ENCODE assay signal across 8 cellular contexts in genomic region chr20:34876161-34877001, GRCh38. TPM values are rescaled to one million over a fixed set of nuclear protein-coding genes. Genes with fewer than 3 reads are reported as not detected.
A peak's percentile ranks its signal among the peaks of the same experiment; 100 is the strongest.
DNase-seq lines count a peak whose midpoint lies in the region; ATAC-seq and TF ChIP-seq lines count a peak whose summit lies in the region.

TSS of gene ACSS2 (plus strand) at chr20:34876612. CDS start at chr20:34876646, 34 bp downstream.

- H3K4me3 Mint-ChIP-seq in activated naive CD4-positive, alpha-beta T cell treated with anti-CD3 and anti-CD28 coated beads, Interleukin-2, amount 50 U/mL, for 24 hours: peak within 1 kb of the TSS; percentile 88

- peaks cover 5% of the 10 kb centered on the region for H3K4me1 ChIP-seq in HEK293 (ENCODE audit: control insufficient read depth, insufficient read depth, low read length)

- H3K27ac Mint-ChIP-seq in activated naive CD4-positive, alpha-beta T cell treated with anti-CD3 and anti-CD28 coated beads, Interleukin-2, amount 50 U/mL, for 24 hours: peak within 1 kb of the TSS; percentile 68

- ATAC-seq in SK-N-SH treated with all-trans-retinoic acid at 6 μM for 48 hours: peak; percentile 80

- H3K9me3 Mint-ChIP-seq in activated naive CD4-positive, alpha-beta T cell treated with anti-CD3 and anti-CD28 coated beads, Interleukin-2, amount 50 U/mL, for 24 hours: no peaks in the 10 kb centered on the region

- no peaks in the 10 kb centered on the region for H3K36me3 Mint-ChIP-seq in activated naive CD4-positive, alpha-beta T cell treated with anti-CD3 and anti-CD28 coated beads, Interleukin-2, amount 50 U/mL, for 24 hours

- H3K36me3 ChIP-seq in HEK293 (ENCODE audit: control insufficient read depth in 2 of 2, insufficient read depth in 1 of 2, low read length in 2 of 2): no peaks in the 10 kb centered on the region

- DNase-seq in G401 (ENCODE audit: low spot score) (peak; percentile 97), NB4 (ENCODE audit: low read depth) (peak; percentile 98), globus pallidus (ENCODE audit: low spot score) (peak; percentile 97), nucleus accumbens (lab: John Stamatoyannopoulos, UW) (peak; percentile 79 to 100 (median 97)), superior temporal gyrus (ENCODE audit: extremely low spot score) (peak; percentile 88)

- CTCF ChIA-PET in HEK293 (lab: Yijun Ruan, JAX): interaction anchor here (0.6 to 4.4 kb wide), 9 partner anchors 10 to 220 kb away, joined by 3 to 40 read pairs (median 4); partner anchors contain the start of genes GSS and MYH7B

- peak within 1 kb of the TSS; percentile 29; the same call in 1 of the 2 replicates for H3K27ac ChIP-seq in HEK293 (ENCODE audit: extremely low read depth, low read depth, low read length)

- H3K27me3 Mint-ChIP-seq in activated naive CD4-positive, alpha-beta T cell treated with anti-CD3 and anti-CD28 coated beads, Interleukin-2, amount 50 U/mL, for 24 hours: no peaks in the 10 kb centered on the region

- POLR2A ChIA-PET in HEK293 (lab: Yijun Ruan, JAX): interaction anchor here (0.5 to 2.1 kb wide), 14 partner anchors 9 to 1196 kb away, joined by 3 to 13 read pairs (median 3); partner anchors contain the start of genes GSS, MMP24OS and MYH7B

- TF ChIP-seq POLR2A in NB4 (IDR thresholded peaks at IDR 0.05; ENCODE audit: extremely low read depth, insufficient read length): peak; percentile 48

- H3K4me3 ChIP-seq in HEK293 (ENCODE audit: low read depth, low read length): peak within 1 kb of the TSS; percentile 71
- peak within 1 kb of the TSS; percentile 61 for H3K4me3 ChIP-seq in NB4 (ENCODE audit: low read depth, low read length)

- TF ChIP-seq CTCF in HEK293 (tag by site-specific recombination; IDR thresholded peaks at IDR 0.05) (no peak), NB4 (IDR thresholded peaks at IDR 0.05; ENCODE audit: low read depth, low read length) (no peak)

- in situ Hi-C loops in G401 (cut with HindIII; ENCODE audit: low sequenced_read_pairs): no loop called here

- H3K4me1 Mint-ChIP-seq in activated naive CD4-positive, alpha-beta T cell treated with anti-CD3 and anti-CD28 coated beads, Interleukin-2, amount 50 U/mL, for 24 hours: peaks cover 58% of the 10 kb centered on the region

- no peaks in the 10 kb centered on the region for H3K9me3 ChIP-seq in HEK293 (ENCODE audit: control insufficient read depth, insufficient read depth, low read depth, low read length)

TF ChIP-seq in HEK293, 187 proteins besides CTCF, POLR2A, EP300 and RAD21 (continues in another document):
- TF ChIP-seq ZSCAN30 (tag by site-specific recombination; IDR thresholded peaks at IDR 0.05): peak; percentile 66; the same call in 1 of the 2 replicates
- TF ChIP-seq ZNF2 (tag by site-specific recombination; IDR thresholded peaks at IDR 0.05): no peak
- no peak for TF ChIP-seq SP7 (tag by site-specific recombination; IDR thresholded peaks at IDR 0.05)
- TF ChIP-seq KLF16 (tag by site-specific recombination; IDR thresholded peaks at IDR 0.05): no peak
- no peak for TF ChIP-seq BCL11B (tag by site-specific recombination; IDR thresholded peaks at IDR 0.05; ENCODE audit: low read depth)
- 0 out of 2 replicates have a peak, but pooled peaks have one; percentile 6 for TF ChIP-seq ZEB2 (tag by site-specific recombination; IDR thresholded peaks at IDR 0.05)
- TF ChIP-seq KLF17 (tag by site-specific recombination; IDR thresholded peaks at IDR 0.05): 0 out of 2 replicates have a peak, but pooled peaks have one; percentile 35
- peak; percentile 86 for TF ChIP-seq OSR2 (tag by site-specific recombination; IDR thresholded peaks at IDR 0.05)
- TF ChIP-seq KLF7 (tag by site-specific recombination; IDR thresholded peaks at IDR 0.05; ENCODE audit: borderline replicate concordance): 0 out of 2 replicates have a peak, but pooled peaks have one; percentile 60
- TF ChIP-seq GLIS2 (tag by site-specific recombination; IDR thresholded peaks at IDR 0.05): peak; percentile 42
- TF ChIP-seq KLF8 (tag by site-specific recombination; IDR thresholded peaks at IDR 0.05): peak; percentile 65; the same call in 1 of the 2 replicates
- peak; percentile 38 for TF ChIP-seq ZNF398 (tag by site-specific recombination; IDR thresholded peaks at IDR 0.05)
- TF ChIP-seq ZNF621 (tag by site-specific recombination; IDR thresholded peaks at IDR 0.05): no peak
- no peak for TF ChIP-seq ZNF654 (tag by site-specific recombination; IDR thresholded peaks at IDR 0.05; ENCODE audit: low read depth)
- TF ChIP-seq ZNF610 (tag by site-specific recombination; IDR thresholded peaks at IDR 0.05; ENCODE audit: borderline replicate concordance): 0 out of 2 replicates have a peak, but pooled peaks have one; percentile 44
- no peak for TF ChIP-seq ZNF596 (tag by site-specific recombination; IDR thresholded peaks at IDR 0.05)

TF ChIP-seq in SK-N-SH treated with all-trans-retinoic acid at 6 μM for 48 hours, 23 proteins besides CTCF, POLR2A, EP300 and RAD21:
- TF ChIP-seq PPARA (CRISPR knock-in tag; IDR thresholded peaks at IDR 0.05; ENCODE audit: borderline replicate concordance): no peak
- TF ChIP-seq BACH2 (CRISPR knock-in tag; IDR thresholded peaks at IDR 0.05; ENCODE audit: borderline replicate concordance): no peak
- no peak for TF ChIP-seq ARNTL (CRISPR knock-in tag; IDR thresholded peaks at IDR 0.05; ENCODE audit: borderline replicate concordance, low read depth)
- no peak for TF ChIP-seq CSDC2 (CRISPR knock-in tag; IDR thresholded peaks at IDR 0.05)
- no peak for TF ChIP-seq TSHZ2 (CRISPR knock-in tag; IDR thresholded peaks at IDR 0.05)
- TF ChIP-seq GLIS3 (CRISPR knock-in tag; IDR thresholded peaks at IDR 0.05): no peak
- TF ChIP-seq OSR1 (CRISPR knock-in tag; IDR thresholded peaks at IDR 0.05): no peak
- TF ChIP-seq ZNF565 (CRISPR knock-in tag; conservative IDR thresholded peaks at IDR 0.05; ENCODE audit: low read depth): no peak
- no peak for TF ChIP-seq ZC3H10 (CRISPR knock-in tag; IDR thresholded peaks at IDR 0.05)
- TF ChIP-seq ZNF8 (CRISPR knock-in tag; IDR thresholded peaks at IDR 0.05): no peak

RNA-seq across cellular contexts. Expression of gene ACSS2, which starts in this region (rescaled TPM):
- total RNA-seq in G401 (2014; rRNA removed; shearing (Covaris generic)): 45.4 and 65.8 TPM in 2 replicates

Comparison
In these comparisons a context has a peak if more than half of its experiments do, and no peak if none do; other contexts are left out.
1. Peak in every context shown above with its lines: DNase-seq, ATAC-seq, H3K4me3 ChIP-seq and H3K27ac ChIP-seq.